ENCODE assay signal across 38 cellular contexts in genomic region chr15:45274636-45275035, GRCh38. TPM values are rescaled to one million over a fixed set of nuclear protein-coding genes. Genes with fewer than 3 reads are reported as not detected.
"Had no signal": no experiment of that assay in that cellular context is flagged by ENCODE, and none has a peak within 500 bp of the region (broad histone marks: within the 10 kb centered on the region; RNA-seq: fewer than 3 reads in every experiment).

No MANE protein-coding gene starts in this region.

- H3K36me3 Mint-ChIP-seq: activated CD4-positive, alpha-beta memory T cell treated with anti-CD3 and anti-CD28 coated beads for 36 hours; activated CD8-positive, alpha-beta memory T cell treated with anti-CD3 and anti-CD28 coated beads, Interleukin-2, amount 10 ng/mL, durations not matched to agents 7 days and 5 days; activated naive CD4-positive, alpha-beta T cell treated with anti-CD3 and anti-CD28 coated beads, Interleukin-2, amount 50 U/mL, for 24 hours; activated naive CD8-positive, alpha-beta T cell treated with anti-CD3 and anti-CD28 coated beads for 36 hours had no signal

- DNase-seq: activated CD4-positive, alpha-beta memory T cell treated with anti-CD3 and anti-CD28 coated beads for 36 hours; activated CD4-positive, alpha-beta T cell treated with anti-CD3 and anti-CD28 coated beads for 36 hours; activated CD4-positive, alpha-beta T cell treated with anti-CD3 and anti-CD28 coated beads, Interleukin-2, amount 10 ng/mL, durations not matched to agents 24 days and 14 days; activated CD4-positive, CD25-positive, alpha-beta regulatory T cell; activated CD4-positive, CD25-positive, alpha-beta regulatory T cell treated with anti-CD3 and anti-CD28 coated beads, Interleukin-2, amount 50 U/mL, for 72 hours; activated CD8-positive, alpha-beta memory T cell treated with anti-CD3 and anti-CD28 coated beads, Interleukin-2, amount 10 ng/mL, durations not matched to agents 7 days and 5 days; activated CD8-positive, alpha-beta memory T cell treated with anti-CD3 and anti-CD28 coated beads, Interleukin-2, amount 50 U/mL, for 4 hours; activated CD8-positive, alpha-beta T cell treated with anti-CD3 and anti-CD28 coated beads, Interleukin-2, amount 10 ng/mL, durations not matched to agents 7 days and 5 days; activated effector memory CD4-positive, alpha-beta T cell treated with anti-CD3 and anti-CD28 coated beads, Interleukin-2, amount 50 U/mL, for 16 hours; activated naive CD4-positive, alpha-beta T cell treated with anti-CD3 and anti-CD28 coated beads for 36 hours; activated naive CD8-positive, alpha-beta T cell treated with anti-CD3 and anti-CD28 coated beads for 36 hours; activated naive CD8-positive, alpha-beta T cell treated with anti-CD3 and anti-CD28 coated beads, Interleukin-2, amount 50 U/mL, for 24 hours; activated T-cell treated with anti-CD3 and anti-CD28 coated beads, Interleukin-2, amount 50 U/mL, for 1 hour; activated T-cell treated with anti-CD3 and anti-CD28 coated beads, Interleukin-2, amount 50 U/mL, for 48 hours; adrenal gland; amygdala; aorta; body of pancreas; caudate nucleus; cortex of kidney; dermis blood vessel endothelial cell; effector CD4-positive, alpha-beta T cell; effector memory CD8-positive, alpha-beta T cell; erythroblast; foreskin melanocyte; head of caudate nucleus; T-helper 2 cell had no signal

- ATAC-seq: activated CD4-positive, alpha-beta T cell treated with anti-CD3 and anti-CD28 coated beads for 36 hours; activated CD8-positive, alpha-beta memory T cell treated with anti-CD3 and anti-CD28 coated beads, Interleukin-2, amount 10 ng/mL, durations not matched to agents 7 days and 5 days; activated CD8-positive, alpha-beta T cell treated with anti-CD3 and anti-CD28 coated beads, Interleukin-2, amount 10 ng/mL, durations not matched to agents 7 days and 5 days; activated naive CD8-positive, alpha-beta T cell treated with anti-CD3 and anti-CD28 coated beads, Interleukin-2, amount 50 U/mL, for 24 hours; body of pancreas; effector memory CD8-positive, alpha-beta T cell; gastroesophageal sphincter had no signal

- H3K27me3 ChIP-seq: adrenal gland, body of pancreas, esophagus muscularis mucosa, gastroesophageal sphincter had no signal

- H3K9me3 ChIP-seq: adrenal gland, body of pancreas, esophagus muscularis mucosa, gastroesophageal sphincter had no signal

- H3K27ac ChIP-seq: adrenal gland, body of pancreas, esophagus muscularis mucosa, gastroesophageal sphincter had no signal

- H3K27me3 Mint-ChIP-seq: activated CD4-positive, alpha-beta memory T cell treated with anti-CD3 and anti-CD28 coated beads for 36 hours; activated CD4-positive, alpha-beta T cell treated with anti-CD3 and anti-CD28 coated beads for 36 hours; activated CD8-positive, alpha-beta memory T cell treated with anti-CD3 and anti-CD28 coated beads, Interleukin-2, amount 10 ng/mL, durations not matched to agents 7 days and 5 days; activated naive CD4-positive, alpha-beta T cell treated with anti-CD3 and anti-CD28 coated beads, Interleukin-2, amount 50 U/mL, for 24 hours; activated naive CD8-positive, alpha-beta T cell treated with anti-CD3 and anti-CD28 coated beads for 36 hours; activated naive CD8-positive, alpha-beta T cell treated with anti-CD3 and anti-CD28 coated beads, Interleukin-2, amount 50 U/mL, for 24 hours had no signal

- H3K4me3 Mint-ChIP-seq: activated CD4-positive, alpha-beta memory T cell treated with anti-CD3 and anti-CD28 coated beads for 36 hours; activated CD4-positive, alpha-beta T cell treated with anti-CD3 and anti-CD28 coated beads for 36 hours; activated CD4-positive, alpha-beta T cell treated with anti-CD3 and anti-CD28 coated beads, Interleukin-2, amount 10 ng/mL, durations not matched to agents 24 days and 14 days; activated CD8-positive, alpha-beta memory T cell treated with anti-CD3 and anti-CD28 coated beads, Interleukin-2, amount 10 ng/mL, durations not matched to agents 7 days and 5 days; activated CD8-positive, alpha-beta T cell treated with anti-CD3 and anti-CD28 coated beads, Interleukin-2, amount 10 ng/mL, durations not matched to agents 7 days and 5 days; activated naive CD4-positive, alpha-beta T cell treated with anti-CD3 and anti-CD28 coated beads for 36 hours; activated naive CD4-positive, alpha-beta T cell treated with anti-CD3 and anti-CD28 coated beads, Interleukin-2, amount 50 U/mL, for 24 hours; activated naive CD8-positive, alpha-beta T cell treated with anti-CD3 and anti-CD28 coated beads for 36 hours; activated naive CD8-positive, alpha-beta T cell treated with anti-CD3 and anti-CD28 coated beads, Interleukin-2, amount 50 U/mL, for 24 hours; activated T-helper 1 cell treated with anti-CD3 and anti-CD28 coated beads, Interleukin-12 subunit alpha, Interleukin-12 subunit beta, Interleukin-2, Interleukin-4 antibody, amounts not matched to agents 30 ng/mL and 10 ng/mL and 1 ng/mL, durations not matched to agents 14 hours and 24 hours and 36 hours; effector memory CD8-positive, alpha-beta T cell had no signal

- H3K4me3 ChIP-seq: adrenal gland, body of pancreas, esophagus muscularis mucosa, gastroesophageal sphincter had no signal

- H3K36me3 ChIP-seq: adrenal gland, esophagus muscularis mucosa, gastroesophageal sphincter had no signal

- H3K9me3 Mint-ChIP-seq: activated CD4-positive, alpha-beta memory T cell treated with anti-CD3 and anti-CD28 coated beads for 36 hours; activated CD4-positive, alpha-beta T cell treated with anti-CD3 and anti-CD28 coated beads, Interleukin-2, amount 10 ng/mL, durations not matched to agents 24 days and 14 days; activated naive CD4-positive, alpha-beta T cell treated with anti-CD3 and anti-CD28 coated beads for 36 hours; activated naive CD4-positive, alpha-beta T cell treated with anti-CD3 and anti-CD28 coated beads, Interleukin-2, amount 50 U/mL, for 24 hours; activated naive CD8-positive, alpha-beta T cell treated with anti-CD3 and anti-CD28 coated beads for 36 hours; activated naive CD8-positive, alpha-beta T cell treated with anti-CD3 and anti-CD28 coated beads, Interleukin-2, amount 50 U/mL, for 24 hours; activated T-helper 2 cell treated with anti-CD3 and anti-CD28 coated beads, Interferon-gamma antibody, Interleukin-2, Interleukin-4, amounts not matched to agents 10 μg/mL and 5 μg/mL and 100 μg/mL, durations not matched to agents 14 hours and 24 hours and 36 hours; effector memory CD8-positive, alpha-beta T cell had no signal

- H3K27ac Mint-ChIP-seq: activated CD4-positive, alpha-beta memory T cell treated with anti-CD3 and anti-CD28 coated beads for 36 hours; activated CD4-positive, alpha-beta T cell treated with anti-CD3 and anti-CD28 coated beads for 36 hours; activated CD4-positive, alpha-beta T cell treated with anti-CD3 and anti-CD28 coated beads, Interleukin-2, amount 10 ng/mL, durations not matched to agents 24 days and 14 days; activated CD8-positive, alpha-beta memory T cell treated with anti-CD3 and anti-CD28 coated beads, Interleukin-2, amount 10 ng/mL, durations not matched to agents 7 days and 5 days; activated CD8-positive, alpha-beta T cell treated with anti-CD3 and anti-CD28 coated beads, Interleukin-2, amount 10 ng/mL, durations not matched to agents 7 days and 5 days; activated naive CD4-positive, alpha-beta T cell treated with anti-CD3 and anti-CD28 coated beads for 36 hours; activated naive CD4-positive, alpha-beta T cell treated with anti-CD3 and anti-CD28 coated beads, Interleukin-2, amount 50 U/mL, for 24 hours; activated naive CD8-positive, alpha-beta T cell treated with anti-CD3 and anti-CD28 coated beads for 36 hours; activated naive CD8-positive, alpha-beta T cell treated with anti-CD3 and anti-CD28 coated beads, Interleukin-2, amount 50 U/mL, for 24 hours; activated T-helper 1 cell treated with anti-CD3 and anti-CD28 coated beads, Interleukin-12 subunit alpha, Interleukin-12 subunit beta, Interleukin-2, Interleukin-4 antibody, amounts not matched to agents 30 ng/mL and 10 ng/mL and 1 ng/mL, durations not matched to agents 14 hours and 24 hours and 36 hours; activated T-helper 2 cell treated with anti-CD3 and anti-CD28 coated beads, Interferon-gamma antibody, Interleukin-2, Interleukin-4, amounts not matched to agents 10 μg/mL and 5 μg/mL and 100 μg/mL, durations not matched to agents 14 hours and 24 hours and 36 hours; effector memory CD8-positive, alpha-beta T cell had no signal

RNA-seq across cellular contexts. Expression of gene SLC28A2, which starts 22.6 kb away (rescaled TPM):
- total RNA-seq: activated CD4-positive, alpha-beta memory T cell treated with anti-CD3 and anti-CD28 coated beads for 36 hours; activated CD4-positive, alpha-beta T cell treated with anti-CD3 and anti-CD28 coated beads for 36 hours; activated CD4-positive, alpha-beta T cell treated with anti-CD3 and anti-CD28 coated beads, Interleukin-2, amount 10 ng/mL, durations not matched to agents 24 days and 14 days; activated CD8-positive, alpha-beta memory T cell treated with anti-CD3 and anti-CD28 coated beads for 36 hours; activated CD8-positive, alpha-beta memory T cell treated with anti-CD3 and anti-CD28 coated beads, Interleukin-2, amount 10 ng/mL, durations not matched to agents 7 days and 5 days; activated CD8-positive, alpha-beta T cell treated with anti-CD3 and anti-CD28 coated beads, Interleukin-2, amount 10 ng/mL, durations not matched to agents 7 days and 5 days; activated naive CD4-positive, alpha-beta T cell treated with anti-CD3 and anti-CD28 coated beads for 36 hours; activated naive CD8-positive, alpha-beta T cell treated with anti-CD3 and anti-CD28 coated beads for 36 hours; activated T-helper 1 cell treated with anti-CD3 and anti-CD28 coated beads, Interleukin-12 subunit alpha, Interleukin-12 subunit beta, Interleukin-2, Interleukin-4 antibody, amounts not matched to agents 30 ng/mL and 10 ng/mL and 1 ng/mL, durations not matched to agents 14 hours and 24 hours and 36 hours; activated T-helper 2 cell treated with anti-CD3 and anti-CD28 coated beads, Interferon-gamma antibody, Interleukin-2, Interleukin-4, amounts not matched to agents 10 μg/mL and 5 μg/mL and 100 μg/mL, durations not matched to agents 14 hours and 24 hours and 36 hours; aorta; chondrocyte; dermis blood vessel endothelial cell; esophagus muscularis mucosa; fibroblast of lung; fibroblast of villous mesenchyme; gastroesophageal sphincter; glomerular endothelial cell; T-helper 1 cell treated with Interleukin-12 subunit alpha and Interleukin-12 subunit beta and Interleukin-4 antibody, amounts not matched to agents 30 ng/mL and 1 ng/mL, for 36 hours had no signal
- polyA plus RNA-seq: fibroblast of lung had no signal
